Comparison of ENCODE assay signal across 8 cellular contexts in genomic region chr9:133144887-133145466, GRCh38. TPM values are rescaled to one million over a fixed set of nuclear protein-coding genes. Genes with fewer than 3 reads are reported as not detected.
A peak's percentile ranks its signal among the peaks of the same experiment; 100 is the strongest.
DNase-seq lines count a peak whose midpoint lies in the region; ATAC-seq and TF ChIP-seq lines count a peak whose summit lies in the region.

No MANE protein-coding gene starts in this region.

- no peaks in the 10 kb centered on the region for H3K36me3 ChIP-seq in right lobe of liver
- H3K36me3 ChIP-seq in transverse colon: no peaks in the 10 kb centered on the region

- no peak for TF ChIP-seq EP300 in transverse colon (IDR thresholded peaks at IDR 0.05; ENCODE audit: low read depth)

- ATAC-seq in right lobe of liver (no peak), GM21526 (IDR thresholded peaks at IDR 0.05; ENCODE audit: low FRiP score, unreplicated experiment) (no peak)

- intact Hi-C loops in activated T-helper 1 cell treated with anti-CD3 and anti-CD28 coated beads, Interleukin-12 subunit alpha, Interleukin-12 subunit beta, Interleukin-2, Interleukin-4 antibody, amounts not matched to agents 30 ng/mL and 10 ng/mL and 1 ng/mL, durations not matched to agents 14 hours and 24 hours and 36 hours (cut with micrococcal nuclease): loop anchor here (1.0 to 10.0 kb wide), 8 partner anchors 12 to 922 kb away; partner anchors contain the start of genes BRD3, MED22, RALGDS and RPL7A
- intact Hi-C loops in right lobe of liver (cut with DNase I): loop anchor here (5.0 kb wide), 2 partner anchors 43 to 103 kb away; no protein-coding TSS in a partner anchor
- intact Hi-C loops in transverse colon (cut with DNase I; ENCODE audit: low total_unique reads): loop anchor here (10.0 kb wide), 1 partner anchor 100 kb away; no protein-coding TSS in a partner anchor

- H3K27ac ChIP-seq in right lobe of liver (peak overlapping the region; percentile 0 to 51 (median 2)), transverse colon (peak overlapping the region; percentile 76 to 82 (median 80))

- H3K9me3 ChIP-seq in right lobe of liver (no peaks in the 10 kb centered on the region), transverse colon (no peaks in the 10 kb centered on the region)

- no peak for TF ChIP-seq CTCF in right lobe of liver (IDR thresholded peaks at IDR 0.05)
- TF ChIP-seq CTCF in transverse colon (IDR thresholded peaks at IDR 0.05): no peak

- in situ Hi-C loops in transverse colon (cut with MboI; ENCODE audit: low pct_ligation_motif_present in 1 of 4, low pct_unique_long_range_greater_than_20kb in 1 of 4, low sequenced_read_pairs in 3 of 4): loop anchor here in 2 of 4 donors (5.0 kb wide), 1 partner anchor 43 kb away; no protein-coding TSS in a partner anchor

- no peak for DNase-seq in activated naive CD4-positive, alpha-beta T cell treated with anti-CD3 and anti-CD28 coated beads, Interleukin-2, amount 50 U/mL, for 16 hours
- no peak for DNase-seq in activated T-helper 1 cell treated with anti-CD3 and anti-CD28 coated beads, Interleukin-12 subunit alpha, Interleukin-12 subunit beta, Interleukin-2, Interleukin-4 antibody, amounts not matched to agents 30 ng/mL and 10 ng/mL and 1 ng/mL, durations not matched to agents 14 hours and 24 hours and 36 hours (ENCODE audit: low spot score)
- no peak for DNase-seq in right lobe of liver
- DNase-seq in transverse colon: peak; percentile 20
- DNase-seq in SIG-M5 (lab: John Stamatoyannopoulos, UW): no peak
- no peak for DNase-seq in DMS153 (lab: John Stamatoyannopoulos, UW)

- H3K4me1 ChIP-seq in right lobe of liver (peaks cover 0 to 20% (median 8%) of the 10 kb centered on the region in 4 donors), transverse colon (peaks cover 49 to 70% (median 64%) of the 10 kb centered on the region in 4 donors)

- H3K4me1 Mint-ChIP-seq in activated naive CD4-positive, alpha-beta T cell treated with anti-CD3 and anti-CD28 coated beads, Interleukin-2, amount 50 U/mL, for 24 hours: peaks cover 62% of the 10 kb centered on the region
- peaks cover 67% of the 10 kb centered on the region for H3K4me1 Mint-ChIP-seq in activated T-helper 1 cell treated with anti-CD3 and anti-CD28 coated beads, Interleukin-12 subunit alpha, Interleukin-12 subunit beta, Interleukin-2, Interleukin-4 antibody, amounts not matched to agents 30 ng/mL and 10 ng/mL and 1 ng/mL, durations not matched to agents 14 hours and 24 hours and 36 hours (ENCODE audit: low read depth)

- H3K36me3 Mint-ChIP-seq in activated naive CD4-positive, alpha-beta T cell treated with anti-CD3 and anti-CD28 coated beads, Interleukin-2, amount 50 U/mL, for 24 hours: no peaks in the 10 kb centered on the region
- peaks cover 5% of the 10 kb centered on the region for H3K36me3 Mint-ChIP-seq in activated T-helper 1 cell treated with anti-CD3 and anti-CD28 coated beads, Interleukin-12 subunit alpha, Interleukin-12 subunit beta, Interleukin-2, Interleukin-4 antibody, amounts not matched to agents 30 ng/mL and 10 ng/mL and 1 ng/mL, durations not matched to agents 14 hours and 24 hours and 36 hours (ENCODE audit: low read depth)

- no peaks in the 10 kb centered on the region for H3K27me3 ChIP-seq in right lobe of liver
- H3K27me3 ChIP-seq in transverse colon: no peaks in the 10 kb centered on the region

- no peaks in the 10 kb centered on the region for H3K9me3 Mint-ChIP-seq in activated naive CD4-positive, alpha-beta T cell treated with anti-CD3 and anti-CD28 coated beads, Interleukin-2, amount 50 U/mL, for 24 hours
- H3K9me3 Mint-ChIP-seq in activated T-helper 1 cell treated with anti-CD3 and anti-CD28 coated beads, Interleukin-12 subunit alpha, Interleukin-12 subunit beta, Interleukin-2, Interleukin-4 antibody, amounts not matched to agents 30 ng/mL and 10 ng/mL and 1 ng/mL, durations not matched to agents 14 hours and 24 hours and 36 hours: no peaks in the 10 kb centered on the region

- WGBS in right lobe of liver (ENCODE audit: insufficient coverage, low coverage, low lambda C conversion rate, missing lambda C conversion rate): 38% methylated on average over 11 of the region's 14 CpGs
- 70 to 77% methylated on average over 7 to 14 of the region's 14 CpGs for WGBS in transverse colon (ENCODE audit: low coverage in 1 of 2), 2 donors

- H3K27me3 Mint-ChIP-seq in activated naive CD4-positive, alpha-beta T cell treated with anti-CD3 and anti-CD28 coated beads, Interleukin-2, amount 50 U/mL, for 24 hours: no peaks in the 10 kb centered on the region
- H3K27me3 Mint-ChIP-seq in activated T-helper 1 cell treated with anti-CD3 and anti-CD28 coated beads, Interleukin-12 subunit alpha, Interleukin-12 subunit beta, Interleukin-2, Interleukin-4 antibody, amounts not matched to agents 30 ng/mL and 10 ng/mL and 1 ng/mL, durations not matched to agents 14 hours and 24 hours and 36 hours (ENCODE audit: insufficient read depth): no peaks in the 10 kb centered on the region

- peak overlapping the region; percentile 59 for H3K27ac Mint-ChIP-seq in activated naive CD4-positive, alpha-beta T cell treated with anti-CD3 and anti-CD28 coated beads, Interleukin-2, amount 50 U/mL, for 24 hours
- H3K27ac Mint-ChIP-seq in activated T-helper 1 cell treated with anti-CD3 and anti-CD28 coated beads, Interleukin-12 subunit alpha, Interleukin-12 subunit beta, Interleukin-2, Interleukin-4 antibody, amounts not matched to agents 30 ng/mL and 10 ng/mL and 1 ng/mL, durations not matched to agents 14 hours and 24 hours and 36 hours: peak overlapping the region; percentile 81

- H3K4me3 Mint-ChIP-seq in activated naive CD4-positive, alpha-beta T cell treated with anti-CD3 and anti-CD28 coated beads, Interleukin-2, amount 50 U/mL, for 24 hours: peak overlapping the region; percentile 74
- H3K4me3 Mint-ChIP-seq in activated T-helper 1 cell treated with anti-CD3 and anti-CD28 coated beads, Interleukin-12 subunit alpha, Interleukin-12 subunit beta, Interleukin-2, Interleukin-4 antibody, amounts not matched to agents 30 ng/mL and 10 ng/mL and 1 ng/mL, durations not matched to agents 14 hours and 24 hours and 36 hours: peak overlapping the region; percentile 61

- no peak overlapping the region for H3K4me3 ChIP-seq in right lobe of liver
- peak overlapping the region in 1 of 4 donors; percentile 43 for H3K4me3 ChIP-seq in transverse colon

- TF ChIP-seq POLR2A in right lobe of liver (IDR thresholded peaks at IDR 0.05) (no peak), transverse colon (IDR thresholded peaks at IDR 0.05) (no peak)

RNA-seq across cellular contexts. Expression of gene GBGT1, which starts 18.7 kb away (rescaled TPM):
- total RNA-seq in activated T-helper 1 cell treated with anti-CD3 and anti-CD28 coated beads, Interleukin-12 subunit alpha, Interleukin-12 subunit beta, Interleukin-2, Interleukin-4 antibody, amounts not matched to agents 30 ng/mL and 10 ng/mL and 1 ng/mL, durations not matched to agents 14 hours and 24 hours and 36 hours: 8.6 and 9.4 TPM in 2 replicates
- 1 to 10 TPM in 5 of 6 experiments, under 1 TPM in 1; 0.68 to 3.7 (median 1.9) TPM for total RNA-seq in right lobe of liver
- 10 to 100 TPM in 3 of 4 donors, 1 to 10 TPM in 1; 4.1 to 15.7 (median 11.8) TPM for total RNA-seq in transverse colon

RNA-seq across cellular contexts. Expression of gene RALGDS, which starts 23.9 kb away (rescaled TPM):
- 88.7 and 94.4 TPM in 2 replicates for total RNA-seq in activated T-helper 1 cell treated with anti-CD3 and anti-CD28 coated beads, Interleukin-12 subunit alpha, Interleukin-12 subunit beta, Interleukin-2, Interleukin-4 antibody, amounts not matched to agents 30 ng/mL and 10 ng/mL and 1 ng/mL, durations not matched to agents 14 hours and 24 hours and 36 hours
- 10 to 100 TPM in 1 of 6 experiments, 1 to 10 TPM in 5; 4.3 to 19.8 (median 5.7) TPM for total RNA-seq in right lobe of liver
- total RNA-seq in transverse colon: 100 to 1,000 TPM in 1 of 4 donors, 10 to 100 TPM in 3; 50.5 to 233 (median 58.2) TPM
